19 cellular contexts compared by ENCODE assay signal in genomic region chr1:14786104-14786675, GRCh38.
DNase-seq lines count a peak whose midpoint lies in the region; ATAC-seq, FAIRE-seq and TF ChIP-seq lines count a peak whose summit lies in the region.
"Had no signal": no experiment of that assay in that cellular context is flagged by ENCODE, and none has a peak within 500 bp of the region (broad histone marks: within the 10 kb centered on the region; RNA-seq: fewer than 3 reads in every experiment).

No MANE protein-coding gene starts in this region.

- no peak overlapping the region for H3K23ac ChIP-seq in mesendoderm (ENCODE audit: low read length)

- H3K4me2 ChIP-seq in K562 (ENCODE audit: insufficient read depth, low read length): no peak overlapping the region
- H3K4me2 ChIP-seq in mesendoderm (ENCODE audit: low read length): no peak overlapping the region
- H3K4me2 ChIP-seq: A549 had no signal

- H3K4ac ChIP-seq in mesendoderm (ENCODE audit: low read depth, low read length): no peak overlapping the region

- H3K4me3 ChIP-seq in K562 (no peak overlapping the region), kidney (ENCODE audit: low read length in 2 of 2) (peak overlapping the region in 1 of 2 donors; percentile 7), mesendoderm (ENCODE audit: low read length) (no peak overlapping the region), spleen (no peak overlapping the region)
- H3K4me3 ChIP-seq: A549, GM23248 had no signal

- H4K5ac ChIP-seq in mesendoderm (ENCODE audit: low read length): no peak overlapping the region

- H4K8ac ChIP-seq in mesendoderm (ENCODE audit: low read depth, low read length): no peak overlapping the region

- H3K79me2 ChIP-seq in K562 (ENCODE audit: control insufficient read depth, insufficient read depth, low read length) (no peaks in the 10 kb centered on the region), mesendoderm (ENCODE audit: control insufficient read depth, insufficient read depth, low read length) (no peaks in the 10 kb centered on the region)

- H3K4me1 ChIP-seq in K562 (replicated peaks in 1 of 2; ENCODE audit: control insufficient read depth in 2 of 2, insufficient read depth in 2 of 2, low read length in 2 of 2): peaks cover 47 to 69% of the 10 kb centered on the region in 2 experiments
- H3K4me1 ChIP-seq in kidney (ENCODE audit: control insufficient read depth in 1 of 2, insufficient read depth in 1 of 2, low read depth in 1 of 2, low read length in 2 of 2): peaks cover 23 to 30% of the 10 kb centered on the region in 2 donors
- H3K4me1 ChIP-seq in mesendoderm (ENCODE audit: control insufficient read depth, low read depth, low read length): peaks cover 9% of the 10 kb centered on the region
- peaks cover 0 to 26% (median 6%) of the 10 kb centered on the region in 6 donors for H3K4me1 ChIP-seq in spleen
- H3K4me1 ChIP-seq: A549, BE2C had no signal

- no peak for DNase-seq in K562 (ENCODE audit: extremely low read depth in 1 of 4, low spot score in 3 of 4)
- DNase-seq in kidney: no peak
- DNase-seq in mesendoderm: no peak
- peak; percentile 29 for DNase-seq in spleen
- no peak for DNase-seq in activated CD4-positive, alpha-beta T cell treated with anti-CD3 and anti-CD28 coated beads for 48 hours
- no peak for DNase-seq in SKM-1 treated with dmso at 0.1 percent for 144 hours (lab: John Stamatoyannopoulos, UW; ENCODE audit: unreplicated experiment)
- no peak for DNase-seq in NCI-H1105 treated with DMSO at 0.1 percent for 48 hours (lab: John Stamatoyannopoulos, UW)
- DNase-seq: BE2C; CD4-positive, alpha-beta memory T cell; DMS79; GM23248 had no signal

- no peak for FAIRE-seq in K562 (lab: Jason Lieb, UNC)
- peak; percentile 38 for FAIRE-seq in kidney (lab: Jason Lieb, UNC)
- FAIRE-seq: A549, G401.6, GM12892, GM19239, H54 had no signal

- peaks cover 3% of the 10 kb centered on the region for H3K79me1 ChIP-seq in mesendoderm (ENCODE audit: low read length)

- H3K56ac ChIP-seq in mesendoderm (ENCODE audit: low read length): peak overlapping the region; percentile 38

- intact Hi-C loops in K562 (cut with micrococcal nuclease) (no loop called here), kidney (cut with DNase I) (no loop called here), spleen (cut with DNase I; ENCODE audit: low total_unique reads) (no loop called here)

- in situ Hi-C loops in K562 (cut with MboI): loop anchor here (10.0 kb wide), 1 partner anchor 239 kb away; no protein-coding TSS in a partner anchor

- no peaks in the 10 kb centered on the region for H3K9me1 ChIP-seq in K562 (ENCODE audit: control insufficient read depth, insufficient read depth, low read length)

- no peak overlapping the region for H2BK5ac ChIP-seq in mesendoderm (ENCODE audit: low read length)

- no peak overlapping the region for H2AK5ac ChIP-seq in mesendoderm (ENCODE audit: low read length)

- no peak for TF ChIP-seq EP300 in K562 (IDR thresholded peaks at IDR 0.05; ENCODE audit: low read length)

- H3K36me3 ChIP-seq in K562 (ENCODE audit: control insufficient read depth, insufficient read depth, low read length) (no peaks in the 10 kb centered on the region), kidney (ENCODE audit: control insufficient read depth in 1 of 2, insufficient read depth in 2 of 2, low read length in 2 of 2) (no peaks in the 10 kb centered on the region), mesendoderm (ENCODE audit: control insufficient read depth, insufficient read depth, low read length) (no peaks in the 10 kb centered on the region), spleen (no peaks in the 10 kb centered on the region)
- H3K36me3 ChIP-seq: BE2C had no signal

- H2BK15ac ChIP-seq in mesendoderm (replicated peaks; ENCODE audit: low read depth): no peak overlapping the region

- H3K9ac ChIP-seq in K562 (ENCODE audit: insufficient read depth in 1 of 2, low read depth in 2 of 2, low read length in 2 of 2) (no peak overlapping the region), kidney (ENCODE audit: low read length in 2 of 2) (peak overlapping the region in 1 of 2 donors; percentile 21), mesendoderm (ENCODE audit: low read length) (no peak overlapping the region)
- H3K9ac ChIP-seq: GM23248 had no signal

- 85% methylated on average over 9 of the region's 9 CpGs for WGBS in K562 (ENCODE audit: insufficient coverage, low coverage, missing lambda C conversion rate)
- WGBS in mesendoderm (ENCODE audit: extremely low coverage, insufficient coverage, low lambda C conversion rate): no CpG with 5 or more reads among the region's 9 CpGs
- 60 to 78% (median 66%) methylated on average over 9 of the region's 9 CpGs for WGBS in spleen, 5 donors

- TF ChIP-seq POLR2A in K562 (conservative IDR thresholded peaks at IDR 0.05) (no peak), spleen (IDR thresholded peaks at IDR 0.05) (no peak)

- no peak overlapping the region for H3K18ac ChIP-seq in mesendoderm (ENCODE audit: low read length)

- no TSS peak for BruUV-seq in K562 (replicated peaks; lab: Mats Ljungman, UMichigan)

- TF ChIP-seq RAD21 in K562 (CRISPR knock-in tag; conservative IDR thresholded peaks at IDR 0.05 in 1 of 2, IDR thresholded peaks at IDR 0.05 in 1 of 2): no peak

- H3K9me3 ChIP-seq in K562 (replicated peaks; ENCODE audit: control insufficient read depth, insufficient read depth, low read depth, low read length) (peaks cover 9% of the 10 kb centered on the region), kidney (ENCODE audit: control insufficient read depth in 1 of 2, low read length in 2 of 2) (no peaks in the 10 kb centered on the region), spleen (no peaks in the 10 kb centered on the region)
- H3K9me3 ChIP-seq: A549, BE2C had no signal

- CTCF ChIA-PET in K562 (lab: Yijun Ruan, JAX; ENCODE audit: low intra/inter-chr PET ratio): no interaction called here

- ATAC-seq in K562: no peak
- ATAC-seq in HG02610 (IDR thresholded peaks at IDR 0.05; ENCODE audit: unreplicated experiment): no peak
- ATAC-seq: A549, HCT116 had no signal

- H2BK120ac ChIP-seq in mesendoderm (ENCODE audit: low read depth, low read length): no peak overlapping the region

- no peaks in the 10 kb centered on the region for H3K27me3 ChIP-seq in K562 (ENCODE audit: control insufficient read depth in 2 of 2, insufficient read depth in 2 of 2, low read length in 2 of 2)
- no peaks in the 10 kb centered on the region for H3K27me3 ChIP-seq in mesendoderm (ENCODE audit: insufficient read depth, low read length, poor library complexity)
- H3K27me3 ChIP-seq in spleen (replicated peaks in 1 of 7): no peaks in the 10 kb centered on the region
- H3K27me3 ChIP-seq: BE2C had no signal

- H4K20me1 ChIP-seq in K562 (replicated peaks; ENCODE audit: control insufficient read depth, insufficient read depth, low read length): no peaks in the 10 kb centered on the region

- POLR2A ChIA-PET in K562 (lab: Yijun Ruan, JAX): interaction anchor here (1.1 kb wide), 1 partner anchor 9 kb away, joined by 5 read pairs; no protein-coding TSS in a partner anchor

- H2AFZ ChIP-seq in K562 (ENCODE audit: low read depth, low read length): peak overlapping the region; percentile 47
- H2AFZ ChIP-seq: GM23248 had no signal

- H3K27ac ChIP-seq in K562 (ENCODE audit: extremely low read depth, low read depth, low read length) (no peak overlapping the region), kidney (ENCODE audit: low read depth in 2 of 2, low read length in 2 of 2) (peak overlapping the region; percentile 64 to 65), mesendoderm (ENCODE audit: low read depth, low read length) (no peak overlapping the region), spleen (peak overlapping the region in 5 of 8 donors; percentile 11 to 45 (median 37))
- H3K27ac ChIP-seq: A549, C4-2B, GM23248 had no signal

- TF ChIP-seq CTCF in K562 (IDR thresholded peaks at IDR 0.05 in 2 of 3, conservative IDR thresholded peaks at IDR 0.05 in 1 of 3; ENCODE audit: insufficient read depth in 2 of 3, low read depth in 1 of 3, low read length in 3 of 3): no peak
- no peak for TF ChIP-seq CTCF in kidney (IDR thresholded peaks at IDR 0.05; ENCODE audit: borderline replicate concordance, extremely low read depth, insufficient read depth)
- TF ChIP-seq CTCF in spleen (IDR thresholded peaks at IDR 0.05 in 8 of 11, conservative IDR thresholded peaks at IDR 0.05 in 3 of 11): no peak

TF ChIP-seq in K562, 482 proteins besides CTCF, POLR2A, EP300 and RAD21:
- TF ChIP-seq SPI1 (IDR thresholded peaks at IDR 0.05; ENCODE audit: borderline replicate concordance, low read depth, low read length) (0 out of 2 replicates have a peak, but pooled peaks have one; percentile 33), ZNF24 (IDR thresholded peaks at IDR 0.05) (no peak)

Comparison
In these comparisons a context has a peak if more than half of its experiments do, and no peak if none do; other contexts are left out.
1. H3K27ac ChIP-seq: peak in kidney (2 of 2) and spleen (5 of 8); none in K562 (single experiment) and mesendoderm (single experiment).